24 cellular contexts compared by ENCODE assay signal in genomic region chr3:20320489-20320888, GRCh38.
DNase-seq lines count a peak whose midpoint lies in the region; ATAC-seq and TF ChIP-seq lines count a peak whose summit lies in the region.
"Had no signal": no experiment of that assay in that cellular context is flagged by ENCODE, and none has a peak within 500 bp of the region (broad histone marks: within the 10 kb centered on the region; RNA-seq: fewer than 3 reads in every experiment).

No MANE protein-coding gene starts in this region.

- no peak overlapping the region for H3K4me3 ChIP-seq in Caco-2 (ENCODE audit: low read depth, low read length)
- no peak overlapping the region for H3K4me3 ChIP-seq in body of pancreas
- H3K4me3 ChIP-seq in muscle layer of colon (ENCODE audit: low read depth in 1 of 2, low read length in 2 of 2): no peak overlapping the region
- H3K4me3 ChIP-seq: adrenal gland, Peyer's patch had no signal

- POLR2A ChIA-PET in Caco-2 (lab: Charles Lee): no interaction called here

- H3K9ac ChIP-seq in muscle layer of colon (ENCODE audit: low read length): no peak overlapping the region

- peak overlapping the region in 3 of 4 donors; percentile 57 to 85 (median 74) for H3K27ac ChIP-seq in body of pancreas
- peak overlapping the region; percentile 8 for H3K27ac ChIP-seq in muscle layer of colon (ENCODE audit: low read depth, low read length)
- H3K27ac ChIP-seq: adrenal gland, brain microvascular endothelial cell, neutrophil, Peyer's patch had no signal

- peaks cover 10% of the 10 kb centered on the region for H3K36me3 Mint-ChIP-seq in Caco-2 (ENCODE audit: insufficient read depth, unreplicated experiment)
- H3K36me3 Mint-ChIP-seq: stimulated activated naive B cell treated with anti-CD40 and anti-IgM and Interleukin-4, amounts not matched to agents 10 μg/mL and 1 μg/mL and 100 μg/mL, for 72 hours had no signal

- H3K4me1 ChIP-seq in Caco-2 (peaks cover 65% of the 10 kb centered on the region), body of pancreas (peaks cover 33% of the 10 kb centered on the region), muscle layer of colon (ENCODE audit: insufficient read depth, low read length) (peaks cover 33% of the 10 kb centered on the region)
- H3K4me1 ChIP-seq: adrenal gland, Peyer's patch had no signal

- WGBS in body of pancreas, 2 donors: 15 to 16% methylated on average over 3 of the region's 3 CpGs

- CTCF ChIA-PET in Caco-2 (lab: Charles Lee): no interaction called here

- H3K4me1 Mint-ChIP-seq in Caco-2 (ENCODE audit: low read depth, unreplicated experiment): peaks cover 36% of the 10 kb centered on the region

- H3K9me3 ChIP-seq in Caco-2 (peaks cover 3% of the 10 kb centered on the region; the same call in 1 of the 2 replicates), body of pancreas (no peaks in the 10 kb centered on the region), muscle layer of colon (ENCODE audit: low read length) (no peaks in the 10 kb centered on the region)
- H3K9me3 ChIP-seq: adrenal gland, neutrophil, Peyer's patch had no signal

- TF ChIP-seq CTCF in Caco-2 (IDR thresholded peaks at IDR 0.05; ENCODE audit: insufficient read depth in 1 of 2, low read depth in 1 of 2, low read length in 1 of 2, severe bottlenecking in 1 of 2, unreplicated experiment in 1 of 2) (no peak), body of pancreas (IDR thresholded peaks at IDR 0.05) (peak in 2 of 7 experiments; percentile 12)

- H3K36me3 ChIP-seq in Caco-2 (ENCODE audit: control insufficient read depth, insufficient read depth, low read length) (no peaks in the 10 kb centered on the region), body of pancreas (replicated peaks in 1 of 2; ENCODE audit: insufficient read depth in 1 of 2, low read depth in 2 of 2) (no peaks in the 10 kb centered on the region), muscle layer of colon (ENCODE audit: insufficient read depth, low read length) (no peaks in the 10 kb centered on the region)
- H3K36me3 ChIP-seq: adrenal gland, brain microvascular endothelial cell, neutrophil, Peyer's patch had no signal

- H3K27me3 ChIP-seq in Caco-2 (replicated peaks; ENCODE audit: control insufficient read depth, insufficient read depth, low read length): no peaks in the 10 kb centered on the region
- no peaks in the 10 kb centered on the region for H3K27me3 ChIP-seq in body of pancreas
- no peaks in the 10 kb centered on the region for H3K27me3 ChIP-seq in muscle layer of colon (ENCODE audit: control insufficient read depth in 1 of 2, insufficient read depth in 2 of 2, low read length in 2 of 2)
- H3K27me3 ChIP-seq: adrenal gland, brain microvascular endothelial cell, neutrophil, Peyer's patch had no signal

- no TSS peak for BruUV-seq in Caco-2 (replicated peaks; lab: Mats Ljungman, UMichigan)

- peak; percentile 77 to 82 for DNase-seq in Caco-2
- DNase-seq in M059J (ENCODE audit: low read depth): peak; percentile 49
- DNase-seq in body of pancreas: peak; percentile 52 to 85 (median 69)
- DNase-seq in HK-2 (ENCODE audit: unreplicated experiment): no peak
- DNase-seq in putamen (ENCODE audit: low spot score): no peak
- DNase-seq in iPS-NIHi11 (ENCODE audit: low spot score): no peak
- DNase-seq: activated CD4-positive, alpha-beta T cell treated with anti-CD3 and anti-CD28 coated beads for 4 hours; activated CD8-positive, alpha-beta memory T cell treated with anti-CD3 and anti-CD28 coated beads for 24 hours; activated naive CD4-positive, alpha-beta T cell; activated T-cell treated with anti-CD3 and anti-CD28 coated beads, Interleukin-2, amount 50 U/mL, for 1 hour; adrenal gland; brain microvascular endothelial cell; effector CD8-positive, alpha-beta T cell; erythroblast; foreskin melanocyte; NCI-H2081 treated with DMSO at 0.1 percent for 48 hours; Peyer's patch; stimulated activated CD4-positive, alpha-beta T cell treated with anti-CD3 and anti-CD28 coated beads, Interleukin-4, amount 100 ng/mL, for 1 hour; stimulated activated naive B cell treated with anti-CD40 and anti-IgM and Interleukin-4, amounts not matched to agents 10 μg/mL and 1 μg/mL and 100 μg/mL, for 72 hours had no signal

- ATAC-seq in body of pancreas (peak; percentile 93), GM21447 (IDR thresholded peaks at IDR 0.05; ENCODE audit: unreplicated experiment) (no peak)
- ATAC-seq: HCT116; stimulated activated naive B cell treated with anti-CD40 and anti-IgM and Interleukin-4, amounts not matched to agents 10 μg/mL and 1 μg/mL and 100 μg/mL, for 72 hours had no signal

- TF ChIP-seq POLR2A in body of pancreas (IDR thresholded peaks at IDR 0.05): peak in 1 of 3 donors; percentile 8

- H3K9me3 Mint-ChIP-seq in Caco-2 (ENCODE audit: unreplicated experiment): peaks cover 10% of the 10 kb centered on the region
- H3K9me3 Mint-ChIP-seq: IgD-negative memory B cell; stimulated activated naive B cell treated with anti-CD40 and anti-IgM and Interleukin-4, amounts not matched to agents 10 μg/mL and 1 μg/mL and 100 μg/mL, for 72 hours had no signal

- no peaks in the 10 kb centered on the region for H3K27me3 Mint-ChIP-seq in Caco-2 (ENCODE audit: insufficient read depth, unreplicated experiment)
- H3K27me3 Mint-ChIP-seq: IgD-negative memory B cell; stimulated activated naive B cell treated with anti-CD40 and anti-IgM and Interleukin-4, amounts not matched to agents 10 μg/mL and 1 μg/mL and 100 μg/mL, for 72 hours had no signal

- intact Hi-C loops in Caco-2 (cut with micrococcal nuclease; ENCODE audit: unreplicated experiment): loop anchor here (2.0 to 5.0 kb wide), 2 partner anchors 34 to 133 kb away; partner anchors contain the start of gene SGO1
- intact Hi-C loops in body of pancreas (cut with DNase I): no loop called here

- peak overlapping the region; percentile 6 for H3K4me3 Mint-ChIP-seq in Caco-2 (ENCODE audit: unreplicated experiment)
- H3K4me3 Mint-ChIP-seq: IgD-negative memory B cell; stimulated activated naive B cell treated with anti-CD40 and anti-IgM and Interleukin-4, amounts not matched to agents 10 μg/mL and 1 μg/mL and 100 μg/mL, for 72 hours had no signal

- peak overlapping the region; percentile 58 for H3K27ac Mint-ChIP-seq in Caco-2 (ENCODE audit: unreplicated experiment)
- H3K27ac Mint-ChIP-seq: IgD-negative memory B cell; stimulated activated naive B cell treated with anti-CD40 and anti-IgM and Interleukin-4, amounts not matched to agents 10 μg/mL and 1 μg/mL and 100 μg/mL, for 72 hours had no signal

Comparison
In these comparisons a context has a peak if more than half of its experiments do, and no peak if none do; other contexts are left out.
1. DNase-seq: peak in Caco-2 (2 of 2), M059J (single experiment) and body of pancreas (4 of 4); none in HK-2 (single experiment), putamen (single experiment) and iPS-NIHi11 (single experiment).